In genomic region chr18:49813071-49813320, GRCh38 we compare ENCODE assay signal across 3 cellular contexts.
TF ChIP-seq lines count a peak whose summit lies in the region.

No MANE protein-coding gene starts in this region.

TF ChIP-seq in IMR-90, 13 proteins besides CTCF, POLR2A, EP300 and RAD21 (continued from another document):
- TF ChIP-seq ELK1 (IDR thresholded peaks at IDR 0.05; ENCODE audit: borderline replicate concordance, low read depth, low read length) (no peak), CEBPB (IDR thresholded peaks at IDR 0.05; ENCODE audit: low read depth, low read length) (no peak), MAFK (IDR thresholded peaks at IDR 0.05; ENCODE audit: low read depth, low read length) (no peak), USF2 (IDR thresholded peaks at IDR 0.05; ENCODE audit: low read depth, low read length) (no peak), RCOR1 (IDR thresholded peaks at IDR 0.05; ENCODE audit: insufficient replicate concordance, low read length) (no peak)

TF ChIP-seq in WTC11, 78 proteins besides CTCF, POLR2A, EP300 and RAD21 (continued from another document):
- TF ChIP-seq IRF1 (CRISPR knock-in tag; IDR thresholded peaks at IDR 0.05) (no peak), ZNF232 (CRISPR knock-in tag; IDR thresholded peaks at IDR 0.05) (no peak), CREM (CRISPR knock-in tag; IDR thresholded peaks at IDR 0.05) (peak; percentile 69; the same call in 1 of the 2 replicates)

TF ChIP-seq in neural cell, 6 proteins besides CTCF, POLR2A, EP300 and RAD21:
- TF ChIP-seq REST (IDR thresholded peaks at IDR 0.05; ENCODE audit: borderline replicate concordance) (no peak), TAF1 (IDR thresholded peaks at IDR 0.05; ENCODE audit: low read depth) (no peak), POLR2AphosphoS5 (IDR thresholded peaks at IDR 0.05) (no peak), EZH2 (IDR thresholded peaks at IDR 0.05; ENCODE audit: borderline replicate concordance, insufficient read depth, low read length, poor library complexity, severe bottlenecking) (no peak), MXI1 (conservative IDR thresholded peaks at IDR 0.05; ENCODE audit: poor library complexity, severe bottlenecking) (no peak), SMC3 (conservative IDR thresholded peaks at IDR 0.05; ENCODE audit: poor library complexity) (no peak)
